1 cellular context compared by ENCODE assay signal in genomic region chr2:177221534-177221933, GRCh38.
TF ChIP-seq lines count a peak whose summit lies in the region.

No MANE protein-coding gene starts in this region.

TF ChIP-seq in H1, 55 proteins besides CTCF, POLR2A, EP300 and RAD21:
- TF ChIP-seq FOSL1 (IDR thresholded peaks at IDR 0.05; ENCODE audit: insufficient read depth, low read depth, low read length) (no peak), BCL11A (IDR thresholded peaks at IDR 0.05; ENCODE audit: low read depth in 2 of 2, low read length in 2 of 2) (no peak), EZH2 (IDR thresholded peaks at IDR 0.05; ENCODE audit: low read depth, low read length, severe bottlenecking) (no peak), SP4 (IDR thresholded peaks at IDR 0.05; ENCODE audit: low read length) (no peak), CBX5 (IDR thresholded peaks at IDR 0.05; ENCODE audit: low read depth, low read length) (no peak), HDAC2 (IDR thresholded peaks at IDR 0.05; ENCODE audit: borderline replicate concordance in 1 of 2, low read depth in 2 of 2, low read length in 2 of 2) (no peak), SUZ12 (IDR thresholded peaks at IDR 0.05; ENCODE audit: low read length) (no peak), SAP30 (IDR thresholded peaks at IDR 0.05; ENCODE audit: insufficient read depth, insufficient replicate concordance, low read length) (no peak), SIN3A (conservative IDR thresholded peaks at IDR 0.05 in 1 of 2, IDR thresholded peaks at IDR 0.05 in 1 of 2; ENCODE audit: low read depth in 1 of 2, low read length in 2 of 2) (no peak), E2F6 (IDR thresholded peaks at IDR 0.05) (no peak), SP2 (IDR thresholded peaks at IDR 0.05; ENCODE audit: low read length) (no peak), RXRA (IDR thresholded peaks at IDR 0.05; ENCODE audit: insufficient read depth, low read depth, low read length) (no peak), TAF7 (optimal IDR thresholded peaks at IDR 0.05; ENCODE audit: borderline replicate concordance, low read depth, low read length) (no peak), MAX (IDR thresholded peaks at IDR 0.05) (no peak), GABPA (IDR thresholded peaks at IDR 0.05; ENCODE audit: borderline replicate concordance, insufficient read depth, low read length) (no peak), CEBPB (IDR thresholded peaks at IDR 0.05; ENCODE audit: low read depth, low read length) (no peak), TBP (IDR thresholded peaks at IDR 0.05; ENCODE audit: low read depth, low read length) (no peak), RBBP5 (IDR thresholded peaks at IDR 0.05; ENCODE audit: borderline replicate concordance, low read depth, low read length) (no peak), CHD1 (IDR thresholded peaks at IDR 0.05; ENCODE audit: low read depth, low read length) (no peak), MAFK (IDR thresholded peaks at IDR 0.05; ENCODE audit: low read depth, low read length) (no peak)
